In the genomic region with DNA sequence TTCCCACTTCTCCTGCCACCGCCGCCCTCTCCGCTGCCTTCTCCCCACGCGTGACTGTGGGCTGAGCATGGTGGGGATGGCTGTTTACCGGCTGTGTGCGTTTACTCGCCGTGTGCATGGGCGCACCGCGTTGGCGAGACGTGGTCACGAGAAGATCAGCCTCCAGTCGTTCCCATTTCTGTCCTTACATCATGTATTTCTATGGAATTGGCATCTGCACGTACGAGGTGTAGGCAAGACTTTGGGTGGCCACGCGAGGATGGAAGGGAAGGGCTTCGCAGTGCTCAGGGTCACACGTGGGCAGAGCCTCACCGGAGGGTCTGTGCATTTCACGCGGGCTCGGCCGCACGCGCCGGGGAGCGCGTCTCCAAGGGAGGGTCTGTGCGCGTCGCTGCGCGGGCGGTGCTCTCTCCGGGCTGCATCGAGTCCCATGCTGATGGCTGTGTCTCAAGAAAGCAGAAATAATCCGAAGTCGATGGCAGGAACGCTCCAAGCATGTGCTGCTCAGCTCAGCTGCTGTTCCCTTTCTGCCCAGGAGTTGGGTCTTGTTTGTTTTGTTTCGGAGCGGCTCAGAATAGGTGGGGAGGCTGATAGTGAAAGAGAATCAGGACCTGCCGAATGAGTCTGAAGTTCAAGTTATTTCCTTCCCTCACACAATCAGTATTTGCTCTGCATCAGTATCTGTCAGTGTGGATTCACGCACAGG, we compare ENCODE assay signal across 8 cellular contexts. TPM values are rescaled to one million over a fixed set of nuclear protein-coding genes. Genes with fewer than 3 reads are reported as not detected.
DNase-seq lines count a peak whose midpoint lies in the region; ATAC-seq and TF ChIP-seq lines count a peak whose summit lies in the region.

No MANE protein-coding gene starts in this region.

- TF ChIP-seq CTCF in esophagus squamous epithelium (IDR thresholded peaks at IDR 0.05) = peak in 1 of 6 experiments; percentile 23

- TF ChIP-seq POLR2A in esophagus squamous epithelium (IDR thresholded peaks at IDR 0.05) = no peak

- H3K4me1 Mint-ChIP-seq in CD4-positive, alpha-beta memory T cell = peaks cover 34 to 62% (median 46%) of the 10 kb centered on the region in 4 donors
- peaks cover 55% of the 10 kb centered on the region for H3K4me1 Mint-ChIP-seq in activated T-cell treated with anti-CD3 and anti-CD28 coated beads, Interleukin-2, amount 50 U/mL, for 72 hours (ENCODE audit: low read depth)

- POLR2A ChIA-PET in CD4-positive, alpha-beta memory T cell (lab: Charles Lee; ENCODE audit: partially characterized antibody) = interaction anchor here (0.5 to 3.9 kb wide), 16 partner anchors 9 to 349 kb away, joined by 3 to 19 read pairs (median 6); partner anchors contain the start of genes CDC123, NUDT5 and UPF2

- DNase-seq in CD4-positive, alpha-beta memory T cell = peak; percentile 59 to 77 (median 72)
- DNase-seq in NCI-H748 treated with DMSO at 0.1 percent for 48 hours (lab: John Stamatoyannopoulos, UW) = peak; percentile 11
- peak; percentile 47 to 63 for DNase-seq in activated T-cell treated with anti-CD3 and anti-CD28 coated beads, Interleukin-2, amount 50 U/mL, for 72 hours
- DNase-seq in esophagus squamous epithelium (lab: John Stamatoyannopoulos, UW) = no peak

- intact Hi-C loops in CD4-positive, alpha-beta memory T cell (cut with micrococcal nuclease) = loop anchor here (10.0 kb wide), 1 partner anchor 54 kb away; no protein-coding TSS in a partner anchor
- intact Hi-C loops in esophagus squamous epithelium (cut with DNase I) = loop anchor here (10.0 kb wide), 1 partner anchor 76 kb away; no protein-coding TSS in a partner anchor

- ATAC-seq in GM21717 (IDR thresholded peaks at IDR 0.05; ENCODE audit: unreplicated experiment) (peak; percentile 30), HG02981 (IDR thresholded peaks at IDR 0.05; ENCODE audit: unreplicated experiment) (no peak)
- ATAC-seq in activated T-cell treated with anti-CD3 and anti-CD28 coated beads, Interleukin-2, amount 50 U/mL, for 72 hours (replicated peaks in 1 of 2) = peak; percentile 44 to 45

- no peaks in the 10 kb centered on the region for H3K36me3 ChIP-seq in CD4-positive, alpha-beta memory T cell (ENCODE audit: insufficient read depth, low read length)
- H3K36me3 ChIP-seq in esophagus squamous epithelium (no peaks in the 10 kb centered on the region), muscle layer of duodenum (ENCODE audit: control insufficient read depth in 1 of 2, insufficient read depth in 2 of 2, low read length in 2 of 2) (no peaks in the 10 kb centered on the region), subcutaneous abdominal adipose tissue (ENCODE audit: control insufficient read depth in 5 of 5, insufficient read depth in 5 of 5, low read length in 5 of 5) (no peaks in the 10 kb centered on the region)

- H3K9me3 Mint-ChIP-seq in CD4-positive, alpha-beta memory T cell = no peaks in the 10 kb centered on the region
- H3K9me3 Mint-ChIP-seq in activated T-cell treated with anti-CD3 and anti-CD28 coated beads, Interleukin-2, amount 50 U/mL, for 72 hours = no peaks in the 10 kb centered on the region

- peaks cover 5 to 24% of the 10 kb centered on the region in 2 donors for H3K36me3 Mint-ChIP-seq in CD4-positive, alpha-beta memory T cell
- peaks cover 11 to 12% of the 10 kb centered on the region in 2 donors for H3K36me3 Mint-ChIP-seq in activated T-cell treated with anti-CD3 and anti-CD28 coated beads, Interleukin-2, amount 50 U/mL, for 72 hours (ENCODE audit: insufficient read depth in 2 of 2)

- H3K27ac Mint-ChIP-seq in CD4-positive, alpha-beta memory T cell = peak overlapping the region; percentile 92 to 99 (median 96)
- peak overlapping the region; percentile 88 for H3K27ac Mint-ChIP-seq in activated T-cell treated with anti-CD3 and anti-CD28 coated beads, Interleukin-2, amount 50 U/mL, for 72 hours

- peak overlapping the region; percentile 40 to 72 for H3K4me3 ChIP-seq in CD4-positive, alpha-beta memory T cell (ENCODE audit: low read length in 2 of 2)
- peak overlapping the region; percentile 61 to 96 (median 88) for H3K4me3 ChIP-seq in esophagus squamous epithelium
- peak overlapping the region; percentile 93 to 96 for H3K4me3 ChIP-seq in muscle layer of duodenum (ENCODE audit: low read depth in 1 of 2, low read length in 2 of 2)
- H3K4me3 ChIP-seq in subcutaneous abdominal adipose tissue (ENCODE audit: low read depth in 1 of 5, low read length in 5 of 5) = peak overlapping the region; percentile 83 to 93 (median 88)

- no peaks in the 10 kb centered on the region for H3K27me3 ChIP-seq in CD4-positive, alpha-beta memory T cell (ENCODE audit: insufficient read depth, low read length)
- H3K27me3 ChIP-seq in esophagus squamous epithelium = no peaks in the 10 kb centered on the region
- no peaks in the 10 kb centered on the region for H3K27me3 ChIP-seq in muscle layer of duodenum (ENCODE audit: low read depth, low read length)
- peaks cover 0 to 20% (median 0%) of the 10 kb centered on the region in 5 donors for H3K27me3 ChIP-seq in subcutaneous abdominal adipose tissue (ENCODE audit: control insufficient read depth in 5 of 5, insufficient read depth in 4 of 5, low read length in 5 of 5)

- peak overlapping the region; percentile 15 to 55 (median 50) for H3K9ac ChIP-seq in subcutaneous abdominal adipose tissue (ENCODE audit: low read length in 5 of 5)

- H3K4me1 ChIP-seq in CD4-positive, alpha-beta memory T cell (ENCODE audit: insufficient read depth, low read length) = peaks cover 25% of the 10 kb centered on the region
- peaks cover 13 to 31% (median 17%) of the 10 kb centered on the region in 3 donors for H3K4me1 ChIP-seq in esophagus squamous epithelium
- H3K4me1 ChIP-seq in muscle layer of duodenum (ENCODE audit: control insufficient read depth in 1 of 2, insufficient read depth in 2 of 2, low read length in 2 of 2) = peaks cover 7 to 13% of the 10 kb centered on the region in 2 donors
- peaks cover 10 to 32% (median 27%) of the 10 kb centered on the region in 5 donors for H3K4me1 ChIP-seq in subcutaneous abdominal adipose tissue (ENCODE audit: control insufficient read depth in 5 of 5, insufficient read depth in 5 of 5, low read length in 5 of 5)

- CTCF ChIA-PET in CD4-positive, alpha-beta memory T cell (lab: Charles Lee; ENCODE audit: partially characterized antibody) = interaction anchor here (0.9 to 6.2 kb wide), 5 partner anchors 8 to 306 kb away, joined by 3 to 36 read pairs (median 3); no protein-coding TSS in a partner anchor

- peak overlapping the region; percentile 71 for H3K27ac ChIP-seq in CD4-positive, alpha-beta memory T cell (ENCODE audit: low read depth, low read length)
- peak overlapping the region; percentile 82 to 93 (median 88) for H3K27ac ChIP-seq in esophagus squamous epithelium
- no peak overlapping the region for H3K27ac ChIP-seq in muscle layer of duodenum (ENCODE audit: low read length)
- peak overlapping the region; percentile 17 for H3K27ac ChIP-seq in subcutaneous abdominal adipose tissue (ENCODE audit: low read depth, low read length)

- H3K9me3 ChIP-seq in CD4-positive, alpha-beta memory T cell (ENCODE audit: control insufficient read depth in 1 of 2, low read length in 2 of 2) = no peaks in the 10 kb centered on the region
- H3K9me3 ChIP-seq in esophagus squamous epithelium = no peaks in the 10 kb centered on the region
- no peaks in the 10 kb centered on the region for H3K9me3 ChIP-seq in muscle layer of duodenum (ENCODE audit: control insufficient read depth in 1 of 2, low read length in 2 of 2)
- no peaks in the 10 kb centered on the region for H3K9me3 ChIP-seq in subcutaneous abdominal adipose tissue (ENCODE audit: control insufficient read depth in 5 of 5, low read length in 5 of 5)

- H3K4me3 Mint-ChIP-seq in CD4-positive, alpha-beta memory T cell = peak overlapping the region; percentile 93 to 98 (median 96)
- peak overlapping the region; percentile 91 to 96 for H3K4me3 Mint-ChIP-seq in activated T-cell treated with anti-CD3 and anti-CD28 coated beads, Interleukin-2, amount 50 U/mL, for 72 hours

- 0 to 2% methylated on average over 6 to 8 of the region's 47 CpGs for WGBS in esophagus squamous epithelium, 2 donors

- H3K27me3 Mint-ChIP-seq in CD4-positive, alpha-beta memory T cell = peaks cover 0 to 6% of the 10 kb centered on the region in 2 donors
- H3K27me3 Mint-ChIP-seq in activated T-cell treated with anti-CD3 and anti-CD28 coated beads, Interleukin-2, amount 50 U/mL, for 72 hours (ENCODE audit: low read depth) = peaks cover 28% of the 10 kb centered on the region

RNA-seq across cellular contexts. Expression of gene CAMK1D, which starts 1.0 kb away (rescaled TPM):
- total RNA-seq in CD4-positive, alpha-beta memory T cell = 10 to 100 TPM; 21.9 to 22.2 TPM
- 10 to 100 TPM in 1 of 2 donors, 1 to 10 TPM in 1; 5.2 to 17.0 TPM for polyA plus RNA-seq in CD4-positive, alpha-beta memory T cell
- total RNA-seq in activated T-cell treated with anti-CD3 and anti-CD28 coated beads, Interleukin-2, amount 50 U/mL, for 72 hours = 10 to 100 TPM; 19.9 to 25.3 TPM
- 10 to 100 TPM in 2 of 4 donors, 1 to 10 TPM in 2; 3.8 to 11.8 (median 9.9) TPM for total RNA-seq in esophagus squamous epithelium
